Comparison of ENCODE assay signal across 8 cellular contexts in genomic region chr16:69310479-69311114, GRCh38. TPM values are rescaled to one million over a fixed set of nuclear protein-coding genes. Genes with fewer than 3 reads are reported as not detected.
DNase-seq lines count a peak whose midpoint lies in the region; ATAC-seq and TF ChIP-seq lines count a peak whose summit lies in the region.

No MANE protein-coding gene starts in this region.

- no peaks in the 10 kb centered on the region for H3K9me3 ChIP-seq in right cardiac atrium (ENCODE audit: control insufficient read depth, low read length)

- H3K4me1 Mint-ChIP-seq in activated B cell treated with CpG ODN at 0.5 μM for 24 hours: peaks cover 27% of the 10 kb centered on the region
- H3K4me1 Mint-ChIP-seq in stimulated activated naive B cell treated with anti-CD40 and anti-IgM and Interleukin-4, amounts not matched to agents 10 μg/mL and 1 μg/mL and 100 μg/mL, for 72 hours: peaks cover 17 to 33% of the 10 kb centered on the region in 2 donors

- TF ChIP-seq CTCF in AG09309 (IDR thresholded peaks at IDR 0.05; ENCODE audit: control insufficient read depth, insufficient read depth, low read depth, low read length, missing control alignments) (no peak), activated B cell treated with CpG ODN at 0.5 μM for 24 hours (IDR thresholded peaks at IDR 0.05) (no peak)

- H3K27ac ChIP-seq in right cardiac atrium (ENCODE audit: low read length): peak overlapping the region; percentile 68

- H3K9me3 Mint-ChIP-seq in activated B cell treated with CpG ODN at 0.5 μM for 24 hours: no peaks in the 10 kb centered on the region
- H3K9me3 Mint-ChIP-seq in stimulated activated naive B cell treated with anti-CD40 and anti-IgM and Interleukin-4, amounts not matched to agents 10 μg/mL and 1 μg/mL and 100 μg/mL, for 72 hours: no peaks in the 10 kb centered on the region

- ATAC-seq in GM21723 (IDR thresholded peaks at IDR 0.05; ENCODE audit: unreplicated experiment) (peak; percentile 1), activated B cell treated with CpG ODN at 0.5 μM for 24 hours (ENCODE audit: low read depth) (peak; percentile 1), right cardiac atrium (peak in 1 of 2 donors; percentile 29), HG03571 (IDR thresholded peaks at IDR 0.05; ENCODE audit: unreplicated experiment) (no peak)
- ATAC-seq in stimulated activated naive B cell treated with anti-CD40 and anti-IgM and Interleukin-4, amounts not matched to agents 10 μg/mL and 1 μg/mL and 100 μg/mL, for 72 hours (replicated peaks): peak; percentile 10 to 16

- H3K4me1 ChIP-seq in right cardiac atrium (ENCODE audit: control insufficient read depth, insufficient read depth, low read length): no peaks in the 10 kb centered on the region

- CTCF ChIA-PET in activated B cell treated with CpG ODN at 0.5 μM for 24 hours (lab: Charles Lee): interaction anchor here (1.0 kb wide), 1 partner anchor 19 kb away, joined by 3 read pairs; no protein-coding TSS in a partner anchor

- H3K27me3 Mint-ChIP-seq in activated B cell treated with CpG ODN at 0.5 μM for 24 hours: no peaks in the 10 kb centered on the region
- no peaks in the 10 kb centered on the region for H3K27me3 Mint-ChIP-seq in stimulated activated naive B cell treated with anti-CD40 and anti-IgM and Interleukin-4, amounts not matched to agents 10 μg/mL and 1 μg/mL and 100 μg/mL, for 72 hours

- H3K36me3 Mint-ChIP-seq in activated B cell treated with CpG ODN at 0.5 μM for 24 hours (ENCODE audit: low read depth): peaks cover 25% of the 10 kb centered on the region
- peaks cover 8 to 19% of the 10 kb centered on the region in 2 donors for H3K36me3 Mint-ChIP-seq in stimulated activated naive B cell treated with anti-CD40 and anti-IgM and Interleukin-4, amounts not matched to agents 10 μg/mL and 1 μg/mL and 100 μg/mL, for 72 hours

- POLR2A ChIA-PET in activated B cell treated with CpG ODN at 0.5 μM for 24 hours (lab: Charles Lee): interaction anchor here (0.5 to 2.6 kb wide), 5 partner anchors 13 to 178 kb away, joined by 3 to 11 read pairs (median 5); partner anchors contain the start of genes COG8 and PDF

- intact Hi-C loops in activated B cell treated with CpG ODN at 0.5 μM for 24 hours (cut with micrococcal nuclease) (loop anchor here (1.0 to 10.0 kb wide), 7 partner anchors 20 to 1214 kb away; partner anchors contain the start of genes COG4, COG8, NFAT5 and NIP7), right cardiac atrium (cut with DNase I) (no loop called here)

- H3K4me3 Mint-ChIP-seq in activated B cell treated with CpG ODN at 0.5 μM for 24 hours: peak overlapping the region; percentile 82
- H3K4me3 Mint-ChIP-seq in stimulated activated naive B cell treated with anti-CD40 and anti-IgM and Interleukin-4, amounts not matched to agents 10 μg/mL and 1 μg/mL and 100 μg/mL, for 72 hours: peak overlapping the region; percentile 85 to 99

- H3K27ac Mint-ChIP-seq in activated B cell treated with CpG ODN at 0.5 μM for 24 hours: peak overlapping the region; percentile 90
- H3K27ac Mint-ChIP-seq in stimulated activated naive B cell treated with anti-CD40 and anti-IgM and Interleukin-4, amounts not matched to agents 10 μg/mL and 1 μg/mL and 100 μg/mL, for 72 hours: peak overlapping the region; percentile 92

- 41% methylated on average over 23 of the region's 23 CpGs for WGBS in right cardiac atrium

- H3K4me3 ChIP-seq in AG09309 (ENCODE audit: control insufficient read depth, low read depth, low read length): peak overlapping the region; percentile 34
- H3K4me3 ChIP-seq in right cardiac atrium (ENCODE audit: low read length): peak overlapping the region; percentile 63

- DNase-seq in AG09309 (ENCODE audit: low read depth) (no peak), activated B cell treated with CpG ODN at 0.5 μM for 24 hours (no peak), right cardiac atrium (no peak), DMS79 treated with DMSO at 0.1 percent for 48 hours (lab: John Stamatoyannopoulos, UW) (no peak), SW480 (ENCODE audit: low spot score) (no peak)
- DNase-seq in stimulated activated naive B cell treated with anti-CD40 and anti-IgM and Interleukin-4, amounts not matched to agents 10 μg/mL and 1 μg/mL and 100 μg/mL, for 72 hours: no peak

- no peaks in the 10 kb centered on the region for H3K27me3 ChIP-seq in right cardiac atrium (ENCODE audit: control insufficient read depth, insufficient read depth)

RNA-seq across cellular contexts. Expression of gene VPS4A, which starts 0.6 kb away (rescaled TPM):
- 34.2 and 41.7 TPM in 2 replicates for total RNA-seq in activated B cell treated with CpG ODN at 0.5 μM for 24 hours
- 10 to 100 TPM; 25.7 to 30.4 (median 27.9) TPM for total RNA-seq in right cardiac atrium
- polyA plus RNA-seq in right cardiac atrium: 29.8 TPM

RNA-seq across cellular contexts. Expression of gene PDF, which starts 19.8 kb away (rescaled TPM):
- total RNA-seq in activated B cell treated with CpG ODN at 0.5 μM for 24 hours (11.1 and 15.3 TPM in 2 replicates), right cardiac atrium (1 to 10 TPM; 4.7 to 5.7 (median 4.9) TPM)
- 2.9 TPM for polyA plus RNA-seq in right cardiac atrium

RNA-seq across cellular contexts. Expression of gene COG8, which starts 28.8 kb away (rescaled TPM):
- total RNA-seq in activated B cell treated with CpG ODN at 0.5 μM for 24 hours: 40.5 and 45.4 TPM in 2 replicates
- total RNA-seq in right cardiac atrium: 10 to 100 TPM; 21.0 to 24.8 (median 23.5) TPM
- 15.7 TPM for polyA plus RNA-seq in right cardiac atrium

RNA-seq across cellular contexts. Expression of gene NIP7, which starts 29.0 kb away (rescaled TPM):
- 42.4 and 44.3 TPM in 2 replicates for total RNA-seq in activated B cell treated with CpG ODN at 0.5 μM for 24 hours
- total RNA-seq in right cardiac atrium: 10 to 100 TPM in 1 of 4 donors, 1 to 10 TPM in 3; 6.4 to 14.8 (median 9.1) TPM
- 6.2 TPM for polyA plus RNA-seq in right cardiac atrium

RNA-seq across cellular contexts. Expression of gene TMED6, which starts 41.0 kb away (rescaled TPM):
- total RNA-seq in activated B cell treated with CpG ODN at 0.5 μM for 24 hours (2.0 and 2.8 TPM in 2 replicates), right cardiac atrium (under 1 TPM in 2 of 4 donors, not detected in 2; 0.49 to 0.76 TPM)
- polyA plus RNA-seq in right cardiac atrium: not detected
